ENCODE assay signal across 30 cellular contexts in the genomic region with DNA sequence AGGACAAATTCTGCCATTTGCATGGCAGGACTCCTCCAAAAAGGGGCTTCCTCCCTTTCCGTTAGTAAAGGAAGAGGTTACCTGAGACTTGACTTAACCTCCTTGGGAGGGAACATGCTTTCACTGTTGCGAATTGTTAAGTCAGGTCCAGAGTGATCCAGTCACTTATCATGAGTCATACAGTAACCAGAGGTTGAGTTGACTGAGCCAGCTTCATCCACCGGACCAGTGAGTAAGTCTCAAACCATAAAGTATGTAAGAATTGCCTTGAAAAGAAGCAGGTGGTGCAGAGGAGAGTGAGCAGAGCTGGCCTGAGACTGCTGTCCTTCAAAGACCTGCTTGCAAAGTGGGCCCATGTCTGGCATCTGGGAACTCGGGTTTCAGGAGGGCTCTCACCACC.
DNase-seq lines count a peak whose midpoint lies in the region; FAIRE-seq and TF ChIP-seq lines count a peak whose summit lies in the region.
"Had no signal": no experiment of that assay in that cellular context is flagged by ENCODE, and none has a peak within 500 bp of the region (broad histone marks: within the 10 kb centered on the region; RNA-seq: fewer than 3 reads in every experiment).

No MANE protein-coding gene starts in this region.

- DNase-seq in HFFc6, result peak; percentile 5
- peak; percentile 49 for DNase-seq in RKO (ENCODE audit: low spot score)
- peak; percentile 18 for DNase-seq in bronchial epithelial cell (ENCODE audit: low read depth)
- peak; percentile 58 for DNase-seq in renal cortical epithelial cell (ENCODE audit: low read depth)
- no peak for DNase-seq in right atrium auricular region (ENCODE audit: low spot score)
- no peak for DNase-seq in superior temporal gyrus (ENCODE audit: extremely low spot score)
- no peak for DNase-seq in activated CD4-positive, alpha-beta T cell treated with anti-CD3 and anti-CD28 coated beads, Interleukin-2, amount 50 U/mL, for 48 hours
- DNase-seq: activated CD4-positive, CD25-positive, alpha-beta regulatory T cell treated with anti-CD3 and anti-CD28 coated beads, Interleukin-2, amount 50 U/mL, for 72 hours; activated CD8-positive, alpha-beta T cell treated with anti-CD3 and anti-CD28 coated beads for 36 hours; activated effector memory CD4-positive, alpha-beta T cell treated with Interleukin-2 at 50 U/mL for 16 hours; activated naive CD8-positive, alpha-beta T cell treated with anti-CD3 and anti-CD28 coated beads for 36 hours; COR-L47; dermis blood vessel endothelial cell; Karpas-422; lower lobe of right lung; NCI-H146; NCI-H524; NK-92 treated with Interleukin-12 subunit alpha and Interleukin-12 subunit beta, amount 100 ng/mL, for 24 hours; small intestine had no signal

- H3K27ac ChIP-seq in right atrium auricular region, result no peak overlapping the region
- H3K27ac ChIP-seq: ascending aorta; BLaER1 treated with 17β-estradiol and CSF1 and Interleukin-3, amounts not matched to agents 10 nM and 100 nM; lower lobe of right lung; SJSA1 had no signal

- H3K4me3 ChIP-seq in bronchial epithelial cell (ENCODE audit: low read depth, low read length) (no peak overlapping the region), right atrium auricular region (no peak overlapping the region)
- H3K4me3 ChIP-seq: ascending aorta; BLaER1 treated with 17β-estradiol and CSF1 and Interleukin-3, amounts not matched to agents 10 nM and 100 nM; lower lobe of right lung; SJSA1 had no signal

- no peaks in the 10 kb centered on the region for H3K36me3 ChIP-seq in bronchial epithelial cell (ENCODE audit: control insufficient read depth, insufficient read depth, low read length)
- H3K36me3 ChIP-seq in right atrium auricular region, result no peaks in the 10 kb centered on the region
- H3K36me3 ChIP-seq: ascending aorta; BLaER1 treated with 17β-estradiol and CSF1 and Interleukin-3, amounts not matched to agents 10 nM and 100 nM; lower lobe of right lung; SJSA1 had no signal

- no peaks in the 10 kb centered on the region for H3K9me3 ChIP-seq in right atrium auricular region
- H3K9me3 ChIP-seq: ascending aorta; BLaER1 treated with 17β-estradiol and CSF1 and Interleukin-3, amounts not matched to agents 10 nM and 100 nM; lower lobe of right lung; SJSA1 had no signal

- H3K27me3 Mint-ChIP-seq in HFFc6 (ENCODE audit: insufficient read depth), result no peaks in the 10 kb centered on the region; the same call in none of the 2 replicates

- no peaks in the 10 kb centered on the region for H3K4me1 Mint-ChIP-seq in HFFc6 (ENCODE audit: low read depth)
- H3K4me1 Mint-ChIP-seq: activated naive CD8-positive, alpha-beta T cell treated with anti-CD3 and anti-CD28 coated beads for 36 hours; central memory CD8-positive, alpha-beta T cell had no signal

- no peaks in the 10 kb centered on the region; the same call in 1 of the 2 replicates for H3K36me3 Mint-ChIP-seq in HFFc6 (ENCODE audit: low read depth)
- H3K36me3 Mint-ChIP-seq: activated naive CD8-positive, alpha-beta T cell treated with anti-CD3 and anti-CD28 coated beads for 36 hours; type B pancreatic cell had no signal

- no peak overlapping the region for H3K4me3 Mint-ChIP-seq in HFFc6
- H3K4me3 Mint-ChIP-seq: activated CD8-positive, alpha-beta T cell treated with anti-CD3 and anti-CD28 coated beads for 36 hours; activated naive CD8-positive, alpha-beta T cell treated with anti-CD3 and anti-CD28 coated beads for 36 hours; central memory CD8-positive, alpha-beta T cell; nephron; T-helper 1 cell treated with Interleukin-12 subunit alpha and Interleukin-12 subunit beta and Interleukin-4 antibody, amounts not matched to agents 30 μg/mL and 1 μg/mL, for 36 hours; type B pancreatic cell had no signal

- no peak for FAIRE-seq in bronchial epithelial cell (lab: Jason Lieb, UNC)
- FAIRE-seq: endometrium, GM18507, keratinocyte, small intestine, TTC549 had no signal

- TF ChIP-seq CTCF in HFFc6 (IDR thresholded peaks at IDR 0.05) (no peak), bronchial epithelial cell (IDR thresholded peaks at IDR 0.05; ENCODE audit: insufficient read depth, low read length, severe bottlenecking) (no peak), right atrium auricular region (IDR thresholded peaks at IDR 0.05) (no peak)

- peaks cover 68% of the 10 kb centered on the region for H3K9me3 Mint-ChIP-seq in HFFc6
- H3K9me3 Mint-ChIP-seq: activated CD8-positive, alpha-beta T cell treated with anti-CD3 and anti-CD28 coated beads for 36 hours; activated naive CD8-positive, alpha-beta T cell treated with anti-CD3 and anti-CD28 coated beads for 36 hours; central memory CD8-positive, alpha-beta T cell; nephron; T-helper 1 cell treated with Interleukin-12 subunit alpha and Interleukin-12 subunit beta and Interleukin-4 antibody, amounts not matched to agents 30 μg/mL and 1 μg/mL, for 36 hours; type B pancreatic cell had no signal

- H3K27ac Mint-ChIP-seq in HFFc6, result no peak overlapping the region
- H3K27ac Mint-ChIP-seq: activated CD8-positive, alpha-beta T cell treated with anti-CD3 and anti-CD28 coated beads for 36 hours; activated naive CD8-positive, alpha-beta T cell treated with anti-CD3 and anti-CD28 coated beads for 36 hours; nephron; T-helper 1 cell treated with Interleukin-12 subunit alpha and Interleukin-12 subunit beta and Interleukin-4 antibody, amounts not matched to agents 30 μg/mL and 1 μg/mL, for 36 hours; type B pancreatic cell had no signal

- no peaks in the 10 kb centered on the region for H3K4me1 ChIP-seq in right atrium auricular region
- H3K4me1 ChIP-seq: ascending aorta; BLaER1 treated with 17β-estradiol and CSF1 and Interleukin-3, amounts not matched to agents 10 nM and 100 nM; lower lobe of right lung; SJSA1 had no signal

- H3K27me3 ChIP-seq in bronchial epithelial cell (ENCODE audit: control insufficient read depth, insufficient read depth, low read length) (no peaks in the 10 kb centered on the region), right atrium auricular region (no peaks in the 10 kb centered on the region)
- H3K27me3 ChIP-seq: ascending aorta; BLaER1 treated with 17β-estradiol and CSF1 and Interleukin-3, amounts not matched to agents 10 nM and 100 nM; SJSA1 had no signal

Comparison
In these comparisons a context has a peak if more than half of its experiments do, and no peak if none do; other contexts are left out.
1. DNase-seq: peak in HFFc6 (single experiment), RKO (single experiment), bronchial epithelial cell (single experiment) and renal cortical epithelial cell (single experiment); none in right atrium auricular region (single experiment), superior temporal gyrus (single experiment) and activated CD4-positive, alpha-beta T cell treated with anti-CD3 and anti-CD28 coated beads, Interleukin-2, amount 50 U/mL, for 48 hours (0 of 2).